In the genomic region with DNA sequence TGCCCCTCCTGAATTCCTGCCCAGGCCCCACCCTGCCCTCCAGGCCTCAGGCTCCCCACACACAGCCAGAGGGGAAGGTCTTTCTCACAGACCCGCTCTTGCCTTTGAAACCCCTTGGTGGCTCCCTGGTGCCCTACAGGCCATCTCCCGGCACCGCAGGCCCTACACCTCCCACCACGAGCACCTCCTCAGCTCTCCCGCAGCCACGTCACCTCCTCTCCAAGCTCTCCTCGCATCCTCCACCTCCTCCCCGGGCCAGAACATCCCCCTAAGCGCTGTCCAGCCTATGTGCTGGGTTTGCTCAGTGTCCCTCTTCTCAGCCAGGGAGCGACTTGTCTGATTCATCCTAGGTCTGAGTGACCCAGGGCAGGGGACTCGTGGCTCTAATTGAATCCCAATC, we compare ENCODE assay signal across 1 cellular context.
TF ChIP-seq lines count a peak whose summit lies in the region.

No MANE protein-coding gene starts in this region.

TF ChIP-seq in GM23338, 12 proteins besides CTCF, POLR2A, EP300 and RAD21 (continued from another document):
- TF ChIP-seq, protein P1, sequence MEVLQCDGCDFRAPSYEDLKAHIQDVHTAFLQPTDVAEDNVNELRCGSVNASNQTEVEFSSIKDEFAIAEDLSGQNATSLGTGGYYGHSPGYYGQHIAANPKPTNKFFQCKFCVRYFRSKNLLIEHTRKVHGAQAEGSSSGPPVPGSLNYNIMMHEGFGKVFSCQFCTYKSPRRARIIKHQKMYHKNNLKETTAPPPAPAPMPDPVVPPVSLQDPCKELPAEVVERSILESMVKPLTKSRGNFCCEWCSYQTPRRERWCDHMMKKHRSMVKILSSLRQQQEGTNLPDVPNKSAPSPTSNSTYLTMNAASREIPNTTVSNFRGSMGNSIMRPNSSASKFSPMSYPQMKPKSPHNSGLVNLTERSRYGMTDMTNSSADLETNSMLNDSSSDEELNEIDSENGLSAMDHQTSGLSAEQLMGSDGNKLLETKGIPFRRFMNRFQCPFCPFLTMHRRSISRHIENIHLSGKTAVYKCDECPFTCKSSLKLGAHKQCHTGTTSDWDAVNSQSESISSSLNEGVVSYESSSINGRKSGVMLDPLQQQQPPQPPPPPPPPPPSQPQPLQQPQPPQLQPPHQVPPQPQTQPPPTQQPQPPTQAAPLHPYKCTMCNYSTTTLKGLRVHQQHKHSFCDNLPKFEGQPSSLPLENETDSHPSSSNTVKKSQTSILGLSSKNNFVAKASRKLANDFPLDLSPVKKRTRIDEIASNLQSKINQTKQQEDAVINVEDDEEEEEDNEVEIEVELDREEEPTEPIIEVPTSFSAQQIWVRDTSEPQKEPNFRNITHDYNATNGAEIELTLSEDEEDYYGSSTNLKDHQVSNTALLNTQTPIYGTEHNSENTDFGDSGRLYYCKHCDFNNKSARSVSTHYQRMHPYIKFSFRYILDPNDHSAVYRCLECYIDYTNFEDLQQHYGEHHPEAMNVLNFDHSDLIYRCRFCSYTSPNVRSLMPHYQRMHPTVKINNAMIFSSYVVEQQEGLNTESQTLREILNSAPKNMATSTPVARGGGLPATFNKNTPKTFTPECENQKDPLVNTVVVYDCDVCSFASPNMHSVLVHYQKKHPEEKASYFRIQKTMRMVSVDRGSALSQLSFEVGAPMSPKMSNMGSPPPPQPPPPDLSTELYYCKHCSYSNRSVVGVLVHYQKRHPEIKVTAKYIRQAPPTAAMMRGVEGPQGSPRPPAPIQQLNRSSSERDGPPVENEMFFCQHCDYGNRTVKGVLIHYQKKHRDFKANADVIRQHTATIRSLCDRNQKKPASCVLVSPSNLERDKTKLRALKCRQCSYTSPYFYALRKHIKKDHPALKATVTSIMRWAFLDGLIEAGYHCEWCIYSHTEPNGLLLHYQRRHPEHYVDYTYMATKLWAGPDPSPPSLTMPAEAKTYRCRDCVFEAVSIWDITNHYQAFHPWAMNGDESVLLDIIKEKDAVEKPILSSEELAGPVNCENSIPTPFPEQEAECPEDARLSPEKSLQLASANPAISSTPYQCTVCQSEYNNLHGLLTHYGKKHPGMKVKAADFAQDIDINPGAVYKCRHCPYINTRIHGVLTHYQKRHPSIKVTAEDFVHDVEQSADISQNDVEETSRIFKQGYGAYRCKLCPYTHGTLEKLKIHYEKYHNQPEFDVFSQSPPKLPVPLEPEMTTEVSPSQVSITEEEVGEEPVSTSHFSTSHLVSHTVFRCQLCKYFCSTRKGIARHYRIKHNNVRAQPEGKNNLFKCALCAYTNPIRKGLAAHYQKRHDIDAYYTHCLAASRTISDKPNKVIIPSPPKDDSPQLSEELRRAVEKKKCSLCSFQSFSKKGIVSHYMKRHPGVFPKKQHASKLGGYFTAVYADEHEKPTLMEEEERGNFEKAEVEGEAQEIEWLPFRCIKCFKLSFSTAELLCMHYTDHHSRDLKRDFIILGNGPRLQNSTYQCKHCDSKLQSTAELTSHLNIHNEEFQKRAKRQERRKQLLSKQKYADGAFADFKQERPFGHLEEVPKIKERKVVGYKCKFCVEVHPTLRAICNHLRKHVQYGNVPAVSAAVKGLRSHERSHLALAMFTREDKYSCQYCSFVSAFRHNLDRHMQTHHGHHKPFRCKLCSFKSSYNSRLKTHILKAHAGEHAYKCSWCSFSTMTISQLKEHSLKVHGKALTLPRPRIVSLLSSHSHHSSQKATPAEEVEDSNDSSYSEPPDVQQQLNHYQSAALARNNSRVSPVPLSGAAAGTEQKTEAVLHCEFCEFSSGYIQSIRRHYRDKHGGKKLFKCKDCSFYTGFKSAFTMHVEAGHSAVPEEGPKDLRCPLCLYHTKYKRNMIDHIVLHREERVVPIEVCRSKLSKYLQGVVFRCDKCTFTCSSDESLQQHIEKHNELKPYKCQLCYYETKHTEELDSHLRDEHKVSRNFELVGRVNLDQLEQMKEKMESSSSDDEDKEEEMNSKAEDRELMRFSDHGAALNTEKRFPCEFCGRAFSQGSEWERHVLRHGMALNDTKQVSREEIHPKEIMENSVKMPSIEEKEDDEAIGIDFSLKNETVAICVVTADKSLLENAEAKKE (CRISPR knock-in tag; IDR thresholded peaks at IDR 0.05) = no peak
- TF ChIP-seq EZH2phosphoT487 (IDR thresholded peaks at IDR 0.05; ENCODE audit: unreplicated experiment) (no peak), STAT1 (IDR thresholded peaks at IDR 0.05; ENCODE audit: unreplicated experiment) (no peak), ZNF114 (CRISPR knock-in tag; IDR thresholded peaks at IDR 0.05) (no peak)
- TF ChIP-seq, protein P2, sequence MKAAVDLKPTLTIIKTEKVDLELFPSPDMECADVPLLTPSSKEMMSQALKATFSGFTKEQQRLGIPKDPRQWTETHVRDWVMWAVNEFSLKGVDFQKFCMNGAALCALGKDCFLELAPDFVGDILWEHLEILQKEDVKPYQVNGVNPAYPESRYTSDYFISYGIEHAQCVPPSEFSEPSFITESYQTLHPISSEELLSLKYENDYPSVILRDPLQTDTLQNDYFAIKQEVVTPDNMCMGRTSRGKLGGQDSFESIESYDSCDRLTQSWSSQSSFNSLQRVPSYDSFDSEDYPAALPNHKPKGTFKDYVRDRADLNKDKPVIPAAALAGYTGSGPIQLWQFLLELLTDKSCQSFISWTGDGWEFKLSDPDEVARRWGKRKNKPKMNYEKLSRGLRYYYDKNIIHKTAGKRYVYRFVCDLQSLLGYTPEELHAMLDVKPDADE (IDR thresholded peaks at IDR 0.05) = no peak
- TF ChIP-seq, protein P3, sequence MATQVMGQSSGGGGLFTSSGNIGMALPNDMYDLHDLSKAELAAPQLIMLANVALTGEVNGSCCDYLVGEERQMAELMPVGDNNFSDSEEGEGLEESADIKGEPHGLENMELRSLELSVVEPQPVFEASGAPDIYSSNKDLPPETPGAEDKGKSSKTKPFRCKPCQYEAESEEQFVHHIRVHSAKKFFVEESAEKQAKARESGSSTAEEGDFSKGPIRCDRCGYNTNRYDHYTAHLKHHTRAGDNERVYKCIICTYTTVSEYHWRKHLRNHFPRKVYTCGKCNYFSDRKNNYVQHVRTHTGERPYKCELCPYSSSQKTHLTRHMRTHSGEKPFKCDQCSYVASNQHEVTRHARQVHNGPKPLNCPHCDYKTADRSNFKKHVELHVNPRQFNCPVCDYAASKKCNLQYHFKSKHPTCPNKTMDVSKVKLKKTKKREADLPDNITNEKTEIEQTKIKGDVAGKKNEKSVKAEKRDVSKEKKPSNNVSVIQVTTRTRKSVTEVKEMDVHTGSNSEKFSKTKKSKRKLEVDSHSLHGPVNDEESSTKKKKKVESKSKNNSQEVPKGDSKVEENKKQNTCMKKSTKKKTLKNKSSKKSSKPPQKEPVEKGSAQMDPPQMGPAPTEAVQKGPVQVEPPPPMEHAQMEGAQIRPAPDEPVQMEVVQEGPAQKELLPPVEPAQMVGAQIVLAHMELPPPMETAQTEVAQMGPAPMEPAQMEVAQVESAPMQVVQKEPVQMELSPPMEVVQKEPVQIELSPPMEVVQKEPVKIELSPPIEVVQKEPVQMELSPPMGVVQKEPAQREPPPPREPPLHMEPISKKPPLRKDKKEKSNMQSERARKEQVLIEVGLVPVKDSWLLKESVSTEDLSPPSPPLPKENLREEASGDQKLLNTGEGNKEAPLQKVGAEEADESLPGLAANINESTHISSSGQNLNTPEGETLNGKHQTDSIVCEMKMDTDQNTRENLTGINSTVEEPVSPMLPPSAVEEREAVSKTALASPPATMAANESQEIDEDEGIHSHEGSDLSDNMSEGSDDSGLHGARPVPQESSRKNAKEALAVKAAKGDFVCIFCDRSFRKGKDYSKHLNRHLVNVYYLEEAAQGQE (IDR thresholded peaks at IDR 0.05; ENCODE audit: unreplicated experiment) = peak; percentile 27
